ENCODE assay signal across 24 cellular contexts in genomic region chr10:55979203-55979602, GRCh38.
DNase-seq lines count a peak whose midpoint lies in the region; ATAC-seq and TF ChIP-seq lines count a peak whose summit lies in the region.
"Had no signal": no experiment of that assay in that cellular context is flagged by ENCODE, and none has a peak within 500 bp of the region (broad histone marks: within the 10 kb centered on the region; RNA-seq: fewer than 3 reads in every experiment).

No MANE protein-coding gene starts in this region.

- peak overlapping the region; percentile 70 for H3K27ac ChIP-seq in GM23338 (ENCODE audit: low read depth)
- peak overlapping the region; percentile 9 for H3K27ac ChIP-seq in iPS-18a (ENCODE audit: low read length)
- no peak overlapping the region for H3K27ac ChIP-seq in neuronal stem cell (replicated peaks; ENCODE audit: low read length)
- H3K27ac ChIP-seq: GM23248, Peyer's patch had no signal

- H3K4me2 ChIP-seq in GM23338 (peak overlapping the region; percentile 59), neuronal stem cell (ENCODE audit: insufficient read depth, low read length, poor library complexity, severe bottlenecking) (no peak overlapping the region)

- H3K27me3 ChIP-seq in GM23338 (ENCODE audit: insufficient read depth) = no peaks in the 10 kb centered on the region
- no peaks in the 10 kb centered on the region for H3K27me3 ChIP-seq in iPS-18a (ENCODE audit: control insufficient read depth, insufficient read depth, low read length)
- no peaks in the 10 kb centered on the region for H3K27me3 ChIP-seq in neuronal stem cell (ENCODE audit: control insufficient read depth in 3 of 3, insufficient read depth in 3 of 3, low read depth in 1 of 3, low read length in 3 of 3)
- H3K27me3 ChIP-seq: Peyer's patch had no signal

- no peak overlapping the region for H3K14ac ChIP-seq in neuronal stem cell (ENCODE audit: low read length)

- H4K91ac ChIP-seq in neuronal stem cell (ENCODE audit: low read depth, low read length, poor library complexity) = no peak overlapping the region

- TF ChIP-seq CTCF in GM23338 (conservative IDR thresholded peaks at IDR 0.05; ENCODE audit: low read depth in 2 of 2) (no peak), WTC11 (IDR thresholded peaks at IDR 0.05) (no peak)

- no CpG with 5 or more reads among the region's 2 CpGs for WGBS in neuronal stem cell (ENCODE audit: extremely low coverage in 2 of 2, insufficient read length in 2 of 2, insufficient replicate concordance in 1 of 2), 2 donors

- H3K23ac ChIP-seq in neuronal stem cell (ENCODE audit: low read depth, low read length, poor library complexity) = no peak overlapping the region

- no peak overlapping the region for H2BK15ac ChIP-seq in neuronal stem cell (ENCODE audit: low read length)

- peak overlapping the region; percentile 85 for H3K27ac Mint-ChIP-seq in GM23338
- peak overlapping the region; percentile 97 for H3K27ac Mint-ChIP-seq in WTC11
- H3K27ac Mint-ChIP-seq: B cell, CD14-positive monocyte, IgD-negative memory B cell, T-cell had no signal

- no peaks in the 10 kb centered on the region for H3K79me1 ChIP-seq in neuronal stem cell (ENCODE audit: low read depth, low read length)

- H4K20me1 ChIP-seq in GM23338 (replicated peaks; ENCODE audit: insufficient read depth) = no peaks in the 10 kb centered on the region

- no peaks in the 10 kb centered on the region for H3K9me2 ChIP-seq in GM23338 (ENCODE audit: insufficient read depth)

- peak; percentile 72 for DNase-seq in GM23338 (ENCODE audit: low spot score)
- DNase-seq in WTC11 (ENCODE audit: low spot score) = peak; percentile 15
- no peak for DNase-seq in neuronal stem cell (ENCODE audit: low spot score)
- no peak for DNase-seq in cerebellar cortex (ENCODE audit: low spot score)
- DNase-seq: DMS79 treated with DMSO at 0.1 percent for 48 hours; GM23248; MV-4-11; NCI-H1105 treated with DMSO at 0.1 percent for 48 hours; NCI-H1694; NCI-H2081; NCI-H2171; NCI-H345; NCI-H524; NCI-H774; NK-92 treated with Interleukin-12 subunit alpha and Interleukin-12 subunit beta, amount 100 ng/mL, for 24 hours; Peyer's patch; T-cell had no signal

- no peaks in the 10 kb centered on the region for H3K9me3 Mint-ChIP-seq in GM23338
- H3K9me3 Mint-ChIP-seq in WTC11 = no peaks in the 10 kb centered on the region
- H3K9me3 Mint-ChIP-seq: CD14-positive monocyte, IgD-negative memory B cell had no signal

- no peak overlapping the region for H2BK5ac ChIP-seq in neuronal stem cell (ENCODE audit: low read length)

- H3K79me2 ChIP-seq in GM23338 (replicated peaks; ENCODE audit: insufficient read depth) = no peaks in the 10 kb centered on the region

- H3K4ac ChIP-seq in neuronal stem cell (ENCODE audit: low read length) = no peak overlapping the region

- H3K36me3 ChIP-seq in GM23338 (ENCODE audit: insufficient read depth) = no peaks in the 10 kb centered on the region
- H3K36me3 ChIP-seq in iPS-18a (ENCODE audit: control insufficient read depth, low read depth, low read length) = no peaks in the 10 kb centered on the region
- H3K36me3 ChIP-seq in neuronal stem cell (replicated peaks in 1 of 2; ENCODE audit: control insufficient read depth in 2 of 2, insufficient read depth in 2 of 2, low read length in 2 of 2) = no peaks in the 10 kb centered on the region
- H3K36me3 ChIP-seq: Peyer's patch had no signal

- H3K4me3 ChIP-seq in GM23338 (peak overlapping the region; percentile 17; the same call in 1 of the 2 replicates), iPS-18a (ENCODE audit: low read length) (no peak overlapping the region), neuronal stem cell (ENCODE audit: low read length in 2 of 2) (no peak overlapping the region)
- H3K4me3 ChIP-seq: GM23248, Peyer's patch had no signal

- H3K4me1 Mint-ChIP-seq in GM23338 = peaks cover 7% of the 10 kb centered on the region
- H3K4me1 Mint-ChIP-seq in WTC11 = no peaks in the 10 kb centered on the region; the same call in 1 of the 2 replicates
- H3K4me1 Mint-ChIP-seq: B cell, CD14-positive monocyte, IgD-negative memory B cell, T-cell had no signal

- H4K8ac ChIP-seq in neuronal stem cell (ENCODE audit: low read depth, low read length) = no peak overlapping the region

- H2BK12ac ChIP-seq in neuronal stem cell (ENCODE audit: low read length) = no peak overlapping the region

- no peak overlapping the region for H3K18ac ChIP-seq in neuronal stem cell (ENCODE audit: low read length)

- POLR2A ChIA-PET in WTC11 (lab: Charles Lee) = no interaction called here

- H3K27me3 Mint-ChIP-seq in GM23338 (ENCODE audit: insufficient read depth, low read depth, poor library complexity) (no peaks in the 10 kb centered on the region), WTC11 (ENCODE audit: low read depth) (no peaks in the 10 kb centered on the region)
- H3K27me3 Mint-ChIP-seq: B cell, IgD-negative memory B cell, T-cell had no signal

- CTCF ChIA-PET in WTC11 (lab: Charles Lee) = interaction anchor here (0.6 to 1.0 kb wide), 2 partner anchors 311 to 670 kb away, joined by 3 to 4 read pairs; no protein-coding TSS in a partner anchor

- H3K9ac ChIP-seq in iPS-18a (ENCODE audit: low read length) (no peak overlapping the region), neuronal stem cell (ENCODE audit: low read depth, low read length, poor library complexity) (no peak overlapping the region)
- H3K9ac ChIP-seq: GM23248 had no signal

- no peak overlapping the region for H2AK5ac ChIP-seq in neuronal stem cell (ENCODE audit: low read depth, low read length)

- H3K4me3 Mint-ChIP-seq in GM23338 (no peak overlapping the region), WTC11 (no peak overlapping the region)
- H3K4me3 Mint-ChIP-seq: B cell, CD14-positive monocyte, IgD-negative memory B cell, T-cell had no signal

- H3K4me1 ChIP-seq in GM23338 (ENCODE audit: insufficient read depth) (peaks cover 21% of the 10 kb centered on the region), iPS-18a (ENCODE audit: control insufficient read depth, low read depth, low read length) (peaks cover 16% of the 10 kb centered on the region), neuronal stem cell (ENCODE audit: control insufficient read depth in 2 of 2, insufficient read depth in 1 of 2, low read depth in 1 of 2, low read length in 2 of 2) (no peaks in the 10 kb centered on the region)
- H3K4me1 ChIP-seq: Peyer's patch had no signal

- H2AFZ ChIP-seq in GM23338 (no peak overlapping the region), neuronal stem cell (ENCODE audit: low read length) (peak overlapping the region; percentile 66)
- H2AFZ ChIP-seq: GM23248 had no signal

- ATAC-seq in GM23338 = peak; percentile 98
- peak; percentile 98 for ATAC-seq in WTC11
- no peak for ATAC-seq in HG03521 (IDR thresholded peaks at IDR 0.05; ENCODE audit: unreplicated experiment)
- ATAC-seq in activated CD4-positive, CD25-positive, alpha-beta regulatory T cell treated with anti-CD3 and anti-CD28 coated beads, Interleukin-2, amount 50 U/mL, for 24 hours = no peak
- ATAC-seq: SK-N-SH treated with all-trans-retinoic acid at 6 μM for 48 hours, T-cell had no signal

- H3K36me3 Mint-ChIP-seq in GM23338 (ENCODE audit: low read depth) (no peaks in the 10 kb centered on the region), WTC11 (no peaks in the 10 kb centered on the region)
- H3K36me3 Mint-ChIP-seq: CD14-positive monocyte, IgD-negative memory B cell, T-cell had no signal

- H2BK120ac ChIP-seq in neuronal stem cell (ENCODE audit: low read depth, low read length) = no peak overlapping the region

- H3F3A ChIP-seq in GM23338 (replicated peaks; ENCODE audit: low read depth) = no peaks in the 10 kb centered on the region

- H3K9me3 ChIP-seq in iPS-18a (ENCODE audit: control insufficient read depth, low read depth, low read length) (no peaks in the 10 kb centered on the region), neuronal stem cell (replicated peaks in 1 of 2; ENCODE audit: control insufficient read depth in 2 of 2, insufficient read depth in 1 of 2, low read depth in 1 of 2, low read length in 2 of 2) (no peaks in the 10 kb centered on the region)
- H3K9me3 ChIP-seq: Peyer's patch had no signal

TF ChIP-seq in GM23338, 12 proteins besides CTCF, POLR2A, EP300 and RAD21:
- TF ChIP-seq STAT1 (IDR thresholded peaks at IDR 0.05; ENCODE audit: unreplicated experiment) (no peak), NANOG (IDR thresholded peaks at IDR 0.05; ENCODE audit: borderline replicate concordance) (peak; percentile 92)

TF ChIP-seq in WTC11, 78 proteins besides CTCF, POLR2A, EP300 and RAD21 (continues in another document):
- TF ChIP-seq SP1 (CRISPR knock-in tag; conservative IDR thresholded peaks at IDR 0.05) (no peak), TEAD1 (CRISPR knock-in tag; IDR thresholded peaks at IDR 0.05) (no peak), ZNF425 (CRISPR knock-in tag; conservative IDR thresholded peaks at IDR 0.05) (no peak), USF1 (CRISPR knock-in tag; IDR thresholded peaks at IDR 0.05) (no peak)

Comparison
In these comparisons a context has a peak if more than half of its experiments do, and no peak if none do; other contexts are left out.
1. ATAC-seq: peak in GM23338 (single experiment) and WTC11 (single experiment); none in HG03521 (single experiment) and activated CD4-positive, CD25-positive, alpha-beta regulatory T cell treated with anti-CD3 and anti-CD28 coated beads, Interleukin-2, amount 50 U/mL, for 24 hours (0 of 2).
2. DNase-seq: peak in GM23338 (single experiment) and WTC11 (single experiment); none in neuronal stem cell (single experiment) and cerebellar cortex (single experiment).